Comparison of ENCODE assay signal across 8 cellular contexts in the genomic region with DNA sequence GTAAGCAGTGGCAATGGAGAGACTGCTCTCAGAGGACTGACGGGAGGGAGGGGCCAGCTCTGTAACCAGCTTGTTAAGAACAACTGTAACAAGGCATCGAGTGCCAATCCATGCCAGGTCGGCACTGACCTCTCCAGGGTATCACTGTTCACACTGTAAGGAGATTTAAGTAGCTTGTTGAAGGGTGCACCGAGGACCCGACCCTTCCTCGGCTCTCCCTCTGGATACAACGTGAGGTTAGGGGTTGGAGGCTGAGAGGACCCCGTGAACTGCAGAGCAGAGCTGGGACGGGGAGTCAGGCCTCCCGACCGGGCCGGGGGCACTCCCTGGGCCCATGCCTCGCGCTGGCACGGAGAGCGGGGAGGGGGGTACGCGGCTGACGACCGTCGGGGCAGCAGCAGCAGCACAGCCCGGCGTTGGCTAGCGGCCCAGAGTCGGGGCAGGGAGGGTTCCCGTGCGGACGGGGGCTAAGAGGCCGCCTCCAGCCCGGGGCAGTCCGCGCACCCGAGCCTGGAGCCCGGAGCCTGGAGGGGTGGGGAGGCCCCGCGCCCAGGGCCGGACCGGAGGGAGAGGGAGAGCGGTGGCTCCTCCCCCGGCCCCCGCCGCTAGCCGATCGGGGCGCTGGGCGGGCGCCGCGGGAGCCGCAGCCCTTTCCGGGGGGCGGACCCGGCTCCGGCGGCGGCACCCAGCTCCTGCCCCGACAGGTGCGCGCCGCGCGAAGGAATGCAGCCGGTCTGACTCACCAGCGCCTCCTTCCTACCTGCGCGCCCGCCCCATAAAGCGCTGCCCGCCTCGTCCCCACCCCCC. TPM values are rescaled to one million over a fixed set of nuclear protein-coding genes. Genes with fewer than 3 reads are reported as not detected.
A peak's percentile ranks its signal among the peaks of the same experiment; 100 is the strongest.
DNase-seq lines count a peak whose midpoint lies in the region; ATAC-seq, FAIRE-seq and TF ChIP-seq lines count a peak whose summit lies in the region.

ITGB4 (plus strand) TSS at position 804 of the 807 bp plus-strand sequence. CDS start 3,245 bp downstream, outside the sequence.

- H4K20me1 ChIP-seq in H1 (replicated peaks in 1 of 2; ENCODE audit: control insufficient read depth in 1 of 2, insufficient read depth in 2 of 2, low read length in 2 of 2) = no peaks in the 10 kb centered on the region

- peak within 1 kb of the TSS in 3 of 4 experiments; percentile 5 to 60 (median 13); a peak in 2 of 7 replicates for H3K9ac ChIP-seq in H1 (replicated peaks in 1 of 4; ENCODE audit: extremely low read depth in 1 of 4, low read depth in 3 of 4, low read length in 3 of 4)

- H2BK20ac ChIP-seq in H1 (ENCODE audit: low read length) = 0 out of 2 replicates have a peak within 1 kb of the TSS, but pooled peaks have one; percentile 6

- H3K27ac ChIP-seq in H1 (ENCODE audit: low read depth, low read length) = no peak within 1 kb of the TSS
- H3K27ac ChIP-seq in muscle layer of duodenum (ENCODE audit: low read length) = peak within 1 kb of the TSS; percentile 84

- peak in 1 of 2 experiments; percentile 26; a peak in 1 of 3 replicates for TF ChIP-seq EP300 in H1 (IDR thresholded peaks at IDR 0.05; ENCODE audit: borderline replicate concordance in 1 of 2, low read depth in 2 of 2, low read length in 2 of 2)

- peak within 1 kb of the TSS; percentile 73; the same call in 1 of the 2 replicates for H2AFZ ChIP-seq in H1 (ENCODE audit: low read length)

- no peak within 1 kb of the TSS for H2BK120ac ChIP-seq in H1 (replicated peaks; ENCODE audit: low read depth, low read length)

- H3K56ac ChIP-seq in H1 (replicated peaks; ENCODE audit: insufficient read length, low read depth, low read length) = peak within 1 kb of the TSS; percentile 1

- H2BK12ac ChIP-seq in H1 (ENCODE audit: low read depth, low read length) = peak within 1 kb of the TSS; percentile 10; the same call in 1 of the 2 replicates

- H3K36me3 ChIP-seq in H1 (ENCODE audit: control insufficient read depth in 2 of 4, insufficient read depth in 4 of 4, low read length in 3 of 4) (no peaks in the 10 kb centered on the region), muscle layer of duodenum (ENCODE audit: control insufficient read depth in 1 of 2, insufficient read depth in 2 of 2, low read length in 2 of 2) (peaks cover 0 to 2% of the 10 kb centered on the region in 2 donors)

- in situ Hi-C loops in Caki2 (cut with HindIII; ENCODE audit: low pct_unique_long_range_greater_than_20kb, low sequenced_read_pairs) = no loop called here

- H3K4me2 ChIP-seq in H1 (ENCODE audit: insufficient read depth in 1 of 2, low read depth in 2 of 2, low read length in 2 of 2) = peak within 1 kb of the TSS; percentile 70 to 96

- H3K4me3 ChIP-seq in H1 (ENCODE audit: extremely low read depth in 1 of 4, insufficient read depth in 2 of 4, low read depth in 3 of 4, low read length in 4 of 4) (peak within 1 kb of the TSS; percentile 49 to 74 (median 50)), muscle layer of duodenum (ENCODE audit: low read depth in 1 of 2, low read length in 2 of 2) (peak within 1 kb of the TSS; percentile 51 to 65)

- TF ChIP-seq POLR2A in H1 (IDR thresholded peaks at IDR 0.05; ENCODE audit: control extremely low read depth in 1 of 2, low read depth in 2 of 2, low read length in 2 of 2) = peak in 1 of 2 experiments; percentile 43; a peak in 1 of 3 replicates

- H3K14ac ChIP-seq in H1 (ENCODE audit: insufficient read length) = no peak within 1 kb of the TSS

- peaks cover 0 to 8% (median 4%) of the 10 kb centered on the region in 4 experiments; a peak in 3 of 7 replicates for H3K4me1 ChIP-seq in H1 (replicated peaks in 1 of 4; ENCODE audit: control insufficient read depth in 3 of 4, insufficient read depth in 4 of 4, low read length in 3 of 4)
- peaks cover 0 to 10% of the 10 kb centered on the region in 2 donors for H3K4me1 ChIP-seq in muscle layer of duodenum (ENCODE audit: control insufficient read depth in 1 of 2, insufficient read depth in 2 of 2, low read length in 2 of 2)

- POLR2A ChIA-PET in H1 (lab: Charles Lee; ENCODE audit: partially characterized antibody) = interaction anchor here (0.9 to 7.1 kb wide), 9 partner anchors 9 to 57 kb away, joined by 4 to 45 read pairs (median 7); partner anchors contain the start of gene RECQL5

- H3K27me3 ChIP-seq in H1 (replicated peaks in 1 of 4; ENCODE audit: control insufficient read depth in 3 of 4, extremely low read depth in 1 of 4, insufficient read depth in 3 of 4, low read length in 3 of 4) (peaks cover 4 to 30% (median 17%) of the 10 kb centered on the region in 4 experiments; a peak in 6 of 7 replicates), muscle layer of duodenum (ENCODE audit: low read depth, low read length) (peaks cover 17% of the 10 kb centered on the region)

- 14% methylated on average over 33 of the region's 70 CpGs; no CpG with 5 or more reads in 1 of the 2 experiments for WGBS in H1 (ENCODE audit: extremely low coverage in 1 of 2, insufficient coverage in 1 of 2, insufficient read length in 1 of 2, insufficient replicate concordance in 2 of 2, low coverage in 1 of 2, low lambda C conversion rate in 2 of 2, missing lambda C conversion rate in 1 of 2), 2 experiments

- DNase-seq in Caki2 (ENCODE audit: low read depth) (peak; percentile 78), M059J (ENCODE audit: low read depth) (peak; percentile 42), H1 (ENCODE audit: low read depth in 1 of 2, low spot score in 2 of 2) (peak; percentile 50 to 84)
- peak; percentile 74 for DNase-seq in activated CD8-positive, alpha-beta memory T cell treated with anti-CD3 and anti-CD28 coated beads for 24 hours
- peak; percentile 17 to 22 for DNase-seq in stimulated activated CD8-positive, alpha-beta memory T cell treated with anti-CD3 and anti-CD28 coated beads, Interleukin-7, amount 100 ng/mL, for 48 hours (ENCODE audit: extremely low read depth in 1 of 2, low read depth in 1 of 2)

- FAIRE-seq in H1 (lab: Jason Lieb, UNC) = no peak

- H2BK5ac ChIP-seq in H1 (ENCODE audit: low read depth, low read length) = peak within 1 kb of the TSS; percentile 52; the same call in 1 of the 2 replicates

- no peaks in the 10 kb centered on the region for H3K79me2 ChIP-seq in H1 (ENCODE audit: control insufficient read depth in 1 of 2, insufficient read depth in 2 of 2, low read length in 2 of 2)

- no peak within 1 kb of the TSS for H4K5ac ChIP-seq in H1 (ENCODE audit: insufficient read length, low read depth, low read length)

- H4K91ac ChIP-seq in H1 (replicated peaks; ENCODE audit: insufficient read length, low read length) = peak within 1 kb of the TSS; percentile 53

- no peak for TF ChIP-seq RAD21 in H1 (IDR thresholded peaks at IDR 0.05 in 1 of 2, conservative IDR thresholded peaks at IDR 0.05 in 1 of 2; ENCODE audit: low read depth in 2 of 2, low read length in 2 of 2)

- CTCF ChIA-PET in H1 (lab: Charles Lee; ENCODE audit: partially characterized antibody) = interaction anchor here (1.0 to 4.4 kb wide), 16 partner anchors 10 to 119 kb away, joined by 3 to 31 read pairs (median 8); partner anchors contain the start of gene SMIM5

- peak within 1 kb of the TSS; percentile 20; the same call in 1 of the 2 replicates for H2BK15ac ChIP-seq in H1 (ENCODE audit: low read length)

- H3K79me1 ChIP-seq in H1 (ENCODE audit: low read depth, low read length) = no peaks in the 10 kb centered on the region

- TF ChIP-seq CTCF in H1 (IDR thresholded peaks at IDR 0.05; ENCODE audit: control extremely low read depth in 1 of 3, insufficient read depth in 1 of 3, low read depth in 1 of 3, low read length in 3 of 3) = peak in 2 of 3 experiments; percentile 1 to 33; a peak in 2 of 4 replicates

- H2AK5ac ChIP-seq in H1 (ENCODE audit: low read depth, low read length) = no peak within 1 kb of the TSS; the same call in 1 of the 2 replicates

- H3K23ac ChIP-seq in H1 (ENCODE audit: insufficient read length) = no peak within 1 kb of the TSS

- peaks cover 11% of the 10 kb centered on the region; the same call in 1 of the 2 replicates for H3K23me2 ChIP-seq in H1 (ENCODE audit: low read depth, low read length)

- ATAC-seq in HG02588 (IDR thresholded peaks at IDR 0.05; ENCODE audit: unreplicated experiment) (no peak), GM21515 (IDR thresholded peaks at IDR 0.05; ENCODE audit: unreplicated experiment) (no peak)

- H4K8ac ChIP-seq in H1 (ENCODE audit: extremely low read depth, insufficient read depth, low read length) = peak within 1 kb of the TSS; percentile 35

- H3K9me3 ChIP-seq in H1 (ENCODE audit: insufficient read depth in 2 of 2, low read depth in 1 of 2, low read length in 1 of 2) (no peaks in the 10 kb centered on the region), muscle layer of duodenum (ENCODE audit: control insufficient read depth in 1 of 2, low read length in 2 of 2) (no peaks in the 10 kb centered on the region)

- H3K18ac ChIP-seq in H1 (ENCODE audit: extremely low read depth, low read length) = peak within 1 kb of the TSS; percentile 60

- peak within 1 kb of the TSS; percentile 41 for H3K4ac ChIP-seq in H1 (replicated peaks; ENCODE audit: insufficient read length, low read depth, low read length)

TF ChIP-seq in H1, 55 proteins besides CTCF, POLR2A, EP300 and RAD21 (continues in another document):
- TF ChIP-seq TCF12 (IDR thresholded peaks at IDR 0.05; ENCODE audit: low read depth, low read length) (0 out of 2 replicates have a peak, but pooled peaks have one; percentile 34), TBP (IDR thresholded peaks at IDR 0.05; ENCODE audit: low read depth, low read length) (no peak), PHF8 (conservative IDR thresholded peaks at IDR 0.05; ENCODE audit: low read depth, low read length) (peak; percentile 59), SP4 (IDR thresholded peaks at IDR 0.05; ENCODE audit: low read length) (no peak), KDM4A (IDR thresholded peaks at IDR 0.05; ENCODE audit: low read depth, low read length, severe bottlenecking) (peak; percentile 69), TAF7 (optimal IDR thresholded peaks at IDR 0.05; ENCODE audit: borderline replicate concordance, low read depth, low read length) (peak; percentile 19), JUND (IDR thresholded peaks at IDR 0.05; ENCODE audit: low read length) (peak; percentile 58; the same call in 1 of the 2 replicates), NANOG (IDR thresholded peaks at IDR 0.05; ENCODE audit: insufficient read depth, low read depth, low read length, poor library complexity, severe bottlenecking) (no peak), SP1 (IDR thresholded peaks at IDR 0.05; ENCODE audit: low read depth, low read length) (no peak)

RNA-seq across cellular contexts. Expression of gene ITGB4, which starts in this region (rescaled TPM):
- total RNA-seq in Caki2 (2014; rRNA removed; shearing (Covaris generic); ENCODE audit: low replicate concordance) = 8.1 and 12.4 TPM in 2 replicates
- total RNA-seq in M059J (2014; rRNA removed; shearing (Covaris generic)) = 4.8 and 8.0 TPM in 2 replicates
- total RNA-seq in H1 (2021; fragmentation: NEBNext Ultra II Directional; extraction: Animal tissue kit (Norgen Biotek cat#: 25700)) = 5.4 and 5.6 TPM in 2 replicates
- 5.2 and 8.4 TPM in 2 replicates for polyA plus RNA-seq in H1 (2011; rRNA removed)
- 3.5 TPM for polyA plus RNA-seq in H1 (2011; cell fraction: cytosol; rRNA removed)
- 12.3 TPM for polyA plus RNA-seq in H1 (2011; cell fraction: nucleus; rRNA removed)
- 4.4 to 8.2 TPM (median 6.4 TPM) in 4 replicates for polyA plus RNA-seq in H1 (2012, experiment 1 of 2)
- polyA plus RNA-seq in H1 (2012, experiment 2 of 2) = 5.0 TPM
- 10.2 TPM for polyA plus RNA-seq in H1 (2013, experiment 1 of 2)
- 7.5 TPM for polyA plus RNA-seq in H1 (2013, experiment 2 of 2)
- 7.9 and 8.0 TPM in 2 replicates for polyA minus RNA-seq in H1 (2011; rRNA and poly(A)+ RNA removed)
- 7.6 TPM for polyA minus RNA-seq in H1 (2011; cell fraction: cytosol; rRNA and poly(A)+ RNA removed)
- 6.2 TPM for polyA minus RNA-seq in H1 (2011; cell fraction: nucleus; rRNA and poly(A)+ RNA removed)

Comparison
In these comparisons a context has a peak if more than half of its experiments do, and no peak if none do; other contexts are left out.
1. DNase-seq: peak in every context shown above with its lines; median percentile 78 in Caki2; 74 in activated CD8-positive, alpha-beta memory T cell treated with anti-CD3 and anti-CD28 coated beads for 24 hours; 67 in H1; 42 in M059J; 20 in stimulated activated CD8-positive, alpha-beta memory T cell treated with anti-CD3 and anti-CD28 coated beads, Interleukin-7, amount 100 ng/mL, for 48 hours.